14 cellular contexts compared by ENCODE assay signal in genomic region chrX:603029-603428, GRCh38. TPM values are rescaled to one million over a fixed set of nuclear protein-coding genes. Genes with fewer than 3 reads are reported as not detected.
"Had no signal": no experiment of that assay in that cellular context is flagged by ENCODE, and none has a peak within 500 bp of the region (broad histone marks: within the 10 kb centered on the region; RNA-seq: fewer than 3 reads in every experiment).

No MANE protein-coding gene starts in this region.

RNA-seq across cellular contexts. Expression of gene SHOX, which starts 27.6 kb away (rescaled TPM):
- total RNA-seq: activated B cell treated with CpG ODN at 0.5 μM for 24 hours; activated CD4-positive, alpha-beta memory T cell treated with anti-CD3 and anti-CD28 coated beads for 36 hours; activated CD4-positive, alpha-beta memory T cell treated with anti-CD3 and anti-CD28 coated beads, Interleukin-2, amount 10 ng/mL, durations not matched to agents 7 days and 5 days; activated CD4-positive, alpha-beta T cell treated with anti-CD3 and anti-CD28 coated beads for 36 hours; activated CD4-positive, alpha-beta T cell treated with anti-CD3 and anti-CD28 coated beads, Interleukin-2, amount 10 ng/mL, durations not matched to agents 24 days and 14 days; activated CD4-positive, alpha-beta T cell treated with anti-CD3 and anti-CD28 coated beads, Interleukin-2, amount 10 ng/mL, durations not matched to agents 7 days and 5 days; activated CD8-positive, alpha-beta memory T cell treated with anti-CD3 and anti-CD28 coated beads for 36 hours; activated CD8-positive, alpha-beta memory T cell treated with anti-CD3 and anti-CD28 coated beads, Interleukin-2, amount 10 ng/mL, durations not matched to agents 7 days and 5 days; activated CD8-positive, alpha-beta T cell treated with anti-CD3 and anti-CD28 coated beads for 36 hours; activated CD8-positive, alpha-beta T cell treated with anti-CD3 and anti-CD28 coated beads, Interleukin-2, amount 10 ng/mL, durations not matched to agents 7 days and 5 days; T-cell; T-helper 1 cell treated with Interleukin-12 subunit alpha and Interleukin-12 subunit beta and Interleukin-4 antibody, amounts not matched to agents 30 ng/mL and 1 ng/mL, for 36 hours; T-helper 17 cell; T-helper 2 cell treated with Interferon-gamma antibody and Interleukin-4, amounts not matched to agents 100 ng/mL and 5 ng/mL, for 36 hours had no signal
